Comparison of ENCODE assay signal across 8 cellular contexts in genomic region chr2:183124957-183125255, GRCh38. TPM values are rescaled to one million over a fixed set of nuclear protein-coding genes. Genes with fewer than 3 reads are reported as not detected.
A peak's percentile ranks its signal among the peaks of the same experiment; 100 is the strongest.
DNase-seq lines count a peak whose midpoint lies in the region; ATAC-seq and TF ChIP-seq lines count a peak whose summit lies in the region.

No MANE protein-coding gene starts in this region.

- ATAC-seq in psoas muscle (no peak), GM21717 (IDR thresholded peaks at IDR 0.05; ENCODE audit: unreplicated experiment) (no peak), GM18867 (IDR thresholded peaks at IDR 0.05; ENCODE audit: unreplicated experiment) (no peak)

- peaks cover 2% of the 10 kb centered on the region for H3K4me1 ChIP-seq in fibroblast of lung (ENCODE audit: control insufficient read depth, extremely low read depth, insufficient read depth, low read length)
- peaks cover 13% of the 10 kb centered on the region for H3K4me1 ChIP-seq in psoas muscle

- H2AFZ ChIP-seq in fibroblast of lung (ENCODE audit: low read length): peak overlapping the region; percentile 96

- H3K27me3 ChIP-seq in fibroblast of lung (ENCODE audit: control insufficient read depth, insufficient read depth, low read length): no peaks in the 10 kb centered on the region
- H3K27me3 ChIP-seq in psoas muscle (ENCODE audit: insufficient read depth in 3 of 3, low read length in 2 of 3): no peaks in the 10 kb centered on the region

- H3K9me3 ChIP-seq in SK-N-MC (ENCODE audit: low read depth, low read length) (no peaks in the 10 kb centered on the region), fibroblast of lung (ENCODE audit: control insufficient read depth, insufficient read depth, low read depth, low read length) (no peaks in the 10 kb centered on the region), psoas muscle (no peaks in the 10 kb centered on the region)

- TF ChIP-seq CTCF in GM12865 (IDR thresholded peaks at IDR 0.05; ENCODE audit: insufficient read depth, low read depth, low read length, missing control alignments) (no peak), fibroblast of lung (conservative IDR thresholded peaks at IDR 0.05 in 1 of 2, IDR thresholded peaks at IDR 0.05 in 1 of 2; ENCODE audit: low read depth in 1 of 2, low read length in 2 of 2) (no peak), psoas muscle (IDR thresholded peaks at IDR 0.05) (no peak)

- H3K4me3 ChIP-seq in GM12865 (ENCODE audit: low read depth, low read length) (peak overlapping the region; percentile 67), SK-N-MC (peak overlapping the region; percentile 95), fibroblast of lung (replicated peaks in 1 of 4; ENCODE audit: control extremely low read depth in 1 of 4, insufficient read depth in 1 of 4, low read depth in 3 of 4, low read length in 4 of 4) (peak overlapping the region; percentile 67 to 97 (median 85)), psoas muscle (peak overlapping the region; percentile 93)

- no peaks in the 10 kb centered on the region for H4K20me1 ChIP-seq in fibroblast of lung (ENCODE audit: control insufficient read depth, extremely low read depth, insufficient read depth, low read length)

- peaks cover 27% of the 10 kb centered on the region for H3K36me3 ChIP-seq in SK-N-MC (ENCODE audit: insufficient read depth, low read length)
- no peaks in the 10 kb centered on the region for H3K36me3 ChIP-seq in fibroblast of lung (ENCODE audit: control insufficient read depth, insufficient read depth, low read length)
- H3K36me3 ChIP-seq in psoas muscle (ENCODE audit: insufficient read depth in 1 of 2, low read depth in 1 of 2): peaks cover 0 to 14% of the 10 kb centered on the region in 2 donors

- 0 to 1% (median 0%) methylated on average over 10 of the region's 10 CpGs for WGBS in psoas muscle, 3 donors

- DNase-seq in GM12865 (ENCODE audit: low read depth): no peak
- DNase-seq in SK-N-MC (ENCODE audit: low read depth, low spot score): no peak
- no peak for DNase-seq in fibroblast of lung (ENCODE audit: low read depth in 2 of 2)
- DNase-seq in psoas muscle: no peak
- DNase-seq in effector CD8-positive, alpha-beta T cell (lab: John Stamatoyannopoulos, UW): no peak
- DNase-seq in NCI-H510A treated with DMSO at 0.1 percent for 48 hours (lab: John Stamatoyannopoulos, UW): no peak

- H3K4me2 ChIP-seq in fibroblast of lung (ENCODE audit: extremely low read depth, insufficient read depth, low read length): peak overlapping the region; percentile 75

- H3K79me2 ChIP-seq in fibroblast of lung (ENCODE audit: control insufficient read depth, insufficient read depth, low read length): peaks cover 37% of the 10 kb centered on the region

- intact Hi-C loops in psoas muscle (cut with DNase I): loop anchor here in 1 of 2 donors (5.0 kb wide), 1 partner anchor 43 kb away; no protein-coding TSS in a partner anchor

- H3K27ac ChIP-seq in SK-N-MC (peak overlapping the region; percentile 97), fibroblast of lung (ENCODE audit: insufficient read depth, low read length) (peak overlapping the region; percentile 89), psoas muscle (peak overlapping the region; percentile 87)

- H3K9ac ChIP-seq in SK-N-MC (ENCODE audit: insufficient read length) (peak overlapping the region; percentile 84), fibroblast of lung (ENCODE audit: insufficient read depth, low read length) (peak overlapping the region; percentile 68)

RNA-seq across cellular contexts. Expression of gene NUP35, which starts 0.7 kb away (rescaled TPM):
- total RNA-seq in fibroblast of lung (6.7 and 8.9 TPM in 2 replicates), psoas muscle (1 to 10 TPM; 5.1 to 9.0 (median 6.9) TPM)
- polyA plus RNA-seq in fibroblast of lung (10.0 and 15.1 TPM in 2 replicates), psoas muscle (10 to 100 TPM in 1 of 3 donors, 1 to 10 TPM in 2; 8.3 to 11.9 (median 9.0) TPM)
- 6.4 and 12.1 TPM in 2 replicates for polyA plus RNA-seq in fibroblast of lung (2012)
- polyA minus RNA-seq in fibroblast of lung (ENCODE audit: low replicate concordance): 1.7 and 6.4 TPM in 2 replicates

RNA-seq across cellular contexts. Expression of gene DUSP19, which starts 46.4 kb away (rescaled TPM):
- 5.1 and 7.4 TPM in 2 replicates for total RNA-seq in fibroblast of lung
- 2.4 and 2.6 TPM in 2 replicates for polyA plus RNA-seq in fibroblast of lung
- 0.85 and 1.1 TPM in 2 replicates for polyA plus RNA-seq in fibroblast of lung (2012)
- polyA minus RNA-seq in fibroblast of lung (ENCODE audit: low replicate concordance): 1.1 and 1.7 TPM in 2 replicates
- 1 to 10 TPM; 1.2 to 3.9 (median 2.3) TPM for total RNA-seq in psoas muscle
- 1 to 10 TPM in 1 of 3 donors, under 1 TPM in 2; 0.65 to 3.9 (median 0.66) TPM for polyA plus RNA-seq in psoas muscle
